12 cellular contexts compared by ENCODE assay signal in genomic region chr1:22184892-22185612, GRCh38. TPM values are rescaled to one million over a fixed set of nuclear protein-coding genes. Genes with fewer than 3 reads are reported as not detected.
DNase-seq lines count a peak whose midpoint lies in the region; ATAC-seq, FAIRE-seq and TF ChIP-seq lines count a peak whose summit lies in the region.
"Had no signal": no experiment of that assay in that cellular context is flagged by ENCODE, and none has a peak within 500 bp of the region (broad histone marks: within the 10 kb centered on the region; RNA-seq: fewer than 3 reads in every experiment).

No MANE protein-coding gene starts in this region.

- H3K36me3 ChIP-seq in sigmoid colon (no peaks in the 10 kb centered on the region), PC-3 (ENCODE audit: low read depth, low read length) (no peaks in the 10 kb centered on the region)
- H3K36me3 ChIP-seq: vagina had no signal

- H3K27me3 Mint-ChIP-seq in Calu3 (ENCODE audit: unreplicated experiment) = peaks cover 27% of the 10 kb centered on the region

- no peak overlapping the region for H3K4me3 Mint-ChIP-seq in Calu3 (ENCODE audit: low read depth, unreplicated experiment)

- H3K27ac ChIP-seq in sigmoid colon = no peak overlapping the region
- H3K27ac ChIP-seq in PC-3 (ENCODE audit: low read length) = no peak overlapping the region
- H3K27ac ChIP-seq: vagina had no signal

- ATAC-seq in GM19324 (IDR thresholded peaks at IDR 0.05; ENCODE audit: low FRiP score, unreplicated experiment) = no peak
- no peak for ATAC-seq in PC-3

- no peaks in the 10 kb centered on the region for H3F3A ChIP-seq in PC-3 (ENCODE audit: low read length, unreplicated experiment)

- no peak overlapping the region for H3K4me2 ChIP-seq in PC-3 (ENCODE audit: low read length)

- no peaks in the 10 kb centered on the region for H4K20me1 ChIP-seq in PC-3 (ENCODE audit: low read length)

- H3K9me2 ChIP-seq in PC-3 (replicated peaks; ENCODE audit: low read length) = no peaks in the 10 kb centered on the region

- H3K27me3 ChIP-seq in sigmoid colon (peaks cover 0 to 28% (median 0%) of the 10 kb centered on the region in 3 donors), PC-3 (ENCODE audit: low read length) (peaks cover 8% of the 10 kb centered on the region; the same call in 1 of the 2 replicates)
- H3K27me3 ChIP-seq: vagina had no signal

- no peak for TF ChIP-seq POLR2A in sigmoid colon (IDR thresholded peaks at IDR 0.05)

- BruUV-seq in Calu3 (replicated peaks; lab: Mats Ljungman, UMichigan) (no TSS peak), PC-3 (replicated peaks; lab: Mats Ljungman, UMichigan) (no TSS peak)

- no peaks in the 10 kb centered on the region for H3K79me2 ChIP-seq in PC-3 (ENCODE audit: low read length)

- H3K36me3 Mint-ChIP-seq in Calu3 (ENCODE audit: insufficient read depth, unreplicated experiment) = no peaks in the 10 kb centered on the region

- H3K4me1 ChIP-seq in sigmoid colon = no peaks in the 10 kb centered on the region
- no peaks in the 10 kb centered on the region for H3K4me1 ChIP-seq in PC-3 (ENCODE audit: insufficient read depth, low read length)
- H3K4me1 ChIP-seq: vagina had no signal

- FAIRE-seq in RCC 7860 (lab: Jason Lieb, UNC) = no peak

- no peak overlapping the region for H3K4me3 ChIP-seq in sigmoid colon
- H3K4me3 ChIP-seq in PC-3 (ENCODE audit: low read length) = no peak overlapping the region
- H3K4me3 ChIP-seq: vagina had no signal

- no peaks in the 10 kb centered on the region for H3K9me3 Mint-ChIP-seq in Calu3 (ENCODE audit: low read depth, unreplicated experiment)

- POLR2A ChIA-PET in GM10248 (lab: Yijun Ruan, JAX) (no interaction called here), PC-3 (lab: Charles Lee; ENCODE audit: unreplicated experiment) (no interaction called here)

- H3K9me3 ChIP-seq in sigmoid colon = no peaks in the 10 kb centered on the region
- H3K9me3 ChIP-seq in PC-3 (ENCODE audit: low read length) = no peaks in the 10 kb centered on the region
- H3K9me3 ChIP-seq: vagina had no signal

- TF ChIP-seq CTCF in Calu3 (IDR thresholded peaks at IDR 0.05; ENCODE audit: unreplicated experiment) (no peak), sigmoid colon (IDR thresholded peaks at IDR 0.05) (no peak), GM10248 (IDR thresholded peaks at IDR 0.05; ENCODE audit: control extremely low read depth, extremely low read depth, low read depth, missing control alignments) (no peak), PC-3 (conservative IDR thresholded peaks at IDR 0.05; ENCODE audit: low read depth, low read length) (no peak)

- no peak overlapping the region for H2AFZ ChIP-seq in PC-3 (ENCODE audit: low read length)

- CTCF ChIA-PET in Calu3 (lab: Charles Lee) = no interaction called here
- CTCF ChIA-PET in GM10248 (lab: Yijun Ruan, JAX) = interaction anchor here (2.1 kb wide), 2 partner anchors 11 to 232 kb away, joined by 5 to 6 read pairs; no protein-coding TSS in a partner anchor
- CTCF ChIA-PET in PC-3 (lab: Charles Lee) = no interaction called here

- no peaks in the 10 kb centered on the region for H3K4me1 Mint-ChIP-seq in Calu3 (ENCODE audit: low read depth, unreplicated experiment)

- TF ChIP-seq EP300 in sigmoid colon (IDR thresholded peaks at IDR 0.05) = no peak

- DNase-seq in Calu3 (peak; percentile 44), NCI-H1105 treated with DMSO at 0.1 percent for 48 hours (lab: John Stamatoyannopoulos, UW) (peak; percentile 83), RCC 7860 (ENCODE audit: low spot score) (peak; percentile 46), iris pigment epithelial cell (ENCODE audit: low read depth) (peak; percentile 11), sigmoid colon (no peak), GM10248 (ENCODE audit: extremely low spot score) (no peak), PC-3 (no peak)
- DNase-seq: activated CD8-positive, alpha-beta memory T cell treated with anti-CD3 and anti-CD28 coated beads, Interleukin-2, amount 50 U/mL, for 48 hours; effector CD4-positive, alpha-beta T cell; stimulated activated CD4-positive, alpha-beta T cell treated with anti-CD3 and anti-CD28 coated beads, Interleukin-2, amount 100 ng/mL, for 48 hours had no signal

- intact Hi-C loops in Calu3 (cut with micrococcal nuclease; ENCODE audit: unreplicated experiment) (no loop called here), sigmoid colon (cut with DNase I) (no loop called here), PC-3 (cut with micrococcal nuclease) (no loop called here)

- H3K27ac Mint-ChIP-seq in Calu3 (ENCODE audit: unreplicated experiment) = no peak overlapping the region

- WGBS in sigmoid colon, 2 donors = 36 to 57% methylated on average over 21 of the region's 21 CpGs

- no peak overlapping the region for H3K9ac ChIP-seq in PC-3 (ENCODE audit: low read length)

RNA-seq across cellular contexts. Expression of gene WNT4, which starts 42.2 kb away (rescaled TPM):
- total RNA-seq in Calu3 (2022) = 1.9 and 2.4 TPM in 2 replicates
- total RNA-seq in sigmoid colon = under 1 TPM; 0.14 to 0.36 (median 0.22) TPM
- 1 to 10 TPM in 1 of 3 donors, under 1 TPM in 2; 0.60 to 1.2 (median 0.92) TPM for polyA plus RNA-seq in sigmoid colon
- 0.51 and 1.4 TPM in 2 replicates for total RNA-seq in PC-3 (2014; rRNA removed)

Comparison
In these comparisons a context has a peak if more than half of its experiments do, and no peak if none do; other contexts are left out.
1. DNase-seq: peak in Calu3 (single experiment), NCI-H1105 treated with DMSO at 0.1 percent for 48 hours (single experiment), RCC 7860 (single experiment) and iris pigment epithelial cell (single experiment); none in sigmoid colon (single experiment), GM10248 (single experiment) and PC-3 (single experiment).